In the genomic region with DNA sequence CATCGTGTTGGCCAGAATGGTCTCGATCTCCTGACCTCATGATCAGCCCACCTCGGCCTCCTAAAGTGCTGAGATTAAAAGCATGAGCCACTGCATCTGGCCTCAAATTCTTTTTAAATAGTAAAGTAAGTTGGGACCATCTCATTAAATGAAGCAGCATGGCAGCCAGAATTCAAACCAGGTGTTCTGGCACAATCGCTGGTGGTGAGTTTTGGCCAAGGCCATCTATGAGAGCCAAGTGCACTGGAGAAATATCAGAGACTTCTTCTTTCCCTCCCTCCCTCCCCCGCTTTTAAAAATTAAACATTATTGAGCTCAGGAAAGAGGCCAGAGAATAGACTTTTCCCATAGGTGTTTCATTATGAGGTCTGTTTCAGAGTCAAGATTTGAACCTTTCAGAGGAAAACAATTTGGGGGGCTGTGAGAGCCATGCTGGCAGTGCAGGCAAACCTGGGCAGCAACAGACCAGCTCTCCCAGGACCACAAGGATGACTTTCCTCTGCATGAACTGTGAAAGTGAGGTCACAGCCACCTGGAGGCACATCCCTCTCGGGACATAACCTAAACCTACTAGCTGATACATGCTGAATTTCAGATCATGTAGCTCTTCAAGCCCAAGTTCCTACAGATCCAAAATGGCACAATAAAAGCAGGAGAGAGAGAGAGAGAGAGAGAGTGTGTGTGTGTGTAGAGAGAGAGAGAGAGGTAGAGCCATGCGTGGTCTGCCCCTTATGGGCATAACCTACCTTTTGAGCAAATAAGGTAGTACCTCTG, we compare ENCODE assay signal across 18 cellular contexts.
DNase-seq lines count a peak whose midpoint lies in the region; TF ChIP-seq lines count a peak whose summit lies in the region.
"Had no signal": no experiment of that assay in that cellular context is flagged by ENCODE, and none has a peak within 500 bp of the region (broad histone marks: within the 10 kb centered on the region; RNA-seq: fewer than 3 reads in every experiment).

No MANE protein-coding gene starts in this region.

- DNase-seq in NB4 (ENCODE audit: low read depth) (peak; percentile 46), Peyer's patch (no peak), T1000 (lab: John Stamatoyannopoulos, UW) (no peak)
- no peak for DNase-seq in activated CD4-positive, alpha-beta T cell treated with anti-CD3 and anti-CD28 coated beads, Interleukin-2, amount 50 U/mL, for 1 hour
- DNase-seq: activated CD4-positive, alpha-beta T cell treated with anti-CD3 and anti-CD28 coated beads for 36 hours; activated T-cell treated with anti-CD3 and anti-CD28 coated beads, Interleukin-2, amount 50 U/mL, for 24 hours; CD4-positive, CD25-positive, alpha-beta regulatory T cell; endodermal cell; HCEC 1CT; MM.1S; NCI-H1436 treated with DMSO at 0.1 percent for 48 hours; PC-9; stomach had no signal

- TF ChIP-seq CTCF in NB4 (IDR thresholded peaks at IDR 0.05; ENCODE audit: low read depth, low read length) (no peak), Peyer's patch (IDR thresholded peaks at IDR 0.05) (no peak)

- H3K4me2 ChIP-seq in BLaER1 treated with 17β-estradiol and CSF1 and Interleukin-3, amounts not matched to agents 10 nM and 100 nM: peak overlapping the region in 9 of 11 experiments; percentile 15 to 94 (median 68); a peak in 14 of 22 replicates
- H3K4me2 ChIP-seq: PC-9 had no signal

- no peaks in the 10 kb centered on the region for H3K9me3 ChIP-seq in BLaER1 treated with 17β-estradiol and CSF1 and Interleukin-3, amounts not matched to agents 10 nM and 100 nM (replicated peaks in 1 of 11)
- H3K9me3 ChIP-seq in esophagus (ENCODE audit: control insufficient read depth in 2 of 2, insufficient read depth in 1 of 2, low read depth in 1 of 2, low read length in 1 of 2) (no peaks in the 10 kb centered on the region), subcutaneous abdominal adipose tissue (ENCODE audit: control insufficient read depth in 5 of 5, low read length in 5 of 5) (no peaks in the 10 kb centered on the region), Peyer's patch (no peaks in the 10 kb centered on the region)
- H3K9me3 ChIP-seq: stomach had no signal

- H3K9ac ChIP-seq in BLaER1 treated with 17β-estradiol and CSF1 and Interleukin-3, amounts not matched to agents 10 nM and 100 nM: no peak overlapping the region
- no peak overlapping the region for H3K9ac ChIP-seq in subcutaneous abdominal adipose tissue (ENCODE audit: low read length in 5 of 5)

- peaks cover 0 to 48% (median 13%) of the 10 kb centered on the region in 11 experiments; a peak in 17 of 22 replicates for H3K36me3 ChIP-seq in BLaER1 treated with 17β-estradiol and CSF1 and Interleukin-3, amounts not matched to agents 10 nM and 100 nM
- H3K36me3 ChIP-seq in esophagus (ENCODE audit: control insufficient read depth in 2 of 2, insufficient read depth in 2 of 2, low read length in 1 of 2): peaks cover 12 to 22% of the 10 kb centered on the region in 2 donors
- H3K36me3 ChIP-seq in subcutaneous abdominal adipose tissue (ENCODE audit: control insufficient read depth in 5 of 5, insufficient read depth in 5 of 5, low read length in 5 of 5): peaks cover 12 to 74% (median 57%) of the 10 kb centered on the region in 5 donors
- peaks cover 0 to 41% (median 0%) of the 10 kb centered on the region in 3 donors for H3K36me3 ChIP-seq in Peyer's patch

- H3K27ac ChIP-seq in BLaER1 treated with 17β-estradiol and CSF1 and Interleukin-3, amounts not matched to agents 10 nM and 100 nM: no peak overlapping the region
- H3K27ac ChIP-seq in esophagus (ENCODE audit: low read depth in 2 of 2, low read length in 1 of 2) (peak overlapping the region; percentile 45 to 48), subcutaneous abdominal adipose tissue (ENCODE audit: low read depth, low read length) (peak overlapping the region; percentile 2), Peyer's patch (peak overlapping the region in 1 of 4 donors; percentile 2)
- H3K27ac ChIP-seq: cardiac muscle cell, PC-9 had no signal

- no peaks in the 10 kb centered on the region for H3K27me3 ChIP-seq in BLaER1 treated with 17β-estradiol and CSF1 and Interleukin-3, amounts not matched to agents 10 nM and 100 nM
- H3K27me3 ChIP-seq in esophagus (ENCODE audit: control insufficient read depth in 1 of 2, insufficient read depth in 2 of 2, low read length in 2 of 2): no peaks in the 10 kb centered on the region
- H3K27me3 ChIP-seq in subcutaneous abdominal adipose tissue (ENCODE audit: control insufficient read depth in 5 of 5, insufficient read depth in 4 of 5, low read length in 5 of 5): no peaks in the 10 kb centered on the region
- H3K27me3 ChIP-seq in Peyer's patch: no peaks in the 10 kb centered on the region
- H3K27me3 ChIP-seq: cardiac muscle cell, stomach had no signal

- TF ChIP-seq POLR2A in NB4 (IDR thresholded peaks at IDR 0.05; ENCODE audit: extremely low read depth, insufficient read length) (no peak), Peyer's patch (IDR thresholded peaks at IDR 0.05) (no peak)

- no peak overlapping the region for H3K4me3 ChIP-seq in BLaER1 treated with 17β-estradiol and CSF1 and Interleukin-3, amounts not matched to agents 10 nM and 100 nM
- H3K4me3 ChIP-seq in NB4 (ENCODE audit: low read depth, low read length): peak overlapping the region; percentile 59
- no peak overlapping the region for H3K4me3 ChIP-seq in esophagus (ENCODE audit: low read depth in 1 of 2, low read length in 2 of 2)
- H3K4me3 ChIP-seq in subcutaneous abdominal adipose tissue (ENCODE audit: low read depth in 1 of 5, low read length in 5 of 5): no peak overlapping the region
- no peak overlapping the region for H3K4me3 ChIP-seq in Peyer's patch
- H3K4me3 ChIP-seq: cardiac muscle cell, coronary artery, PC-9, stomach had no signal

- H3K4me1 ChIP-seq in BLaER1 treated with 17β-estradiol and CSF1 and Interleukin-3, amounts not matched to agents 10 nM and 100 nM: peaks cover 34 to 89% (median 70%) of the 10 kb centered on the region in 10 experiments
- H3K4me1 ChIP-seq in esophagus (ENCODE audit: control insufficient read depth in 2 of 2, insufficient read depth in 2 of 2, low read length in 1 of 2) (peaks cover 2 to 5% of the 10 kb centered on the region in 2 donors), subcutaneous abdominal adipose tissue (ENCODE audit: control insufficient read depth in 5 of 5, insufficient read depth in 5 of 5, low read length in 5 of 5) (peaks cover 3 to 54% (median 39%) of the 10 kb centered on the region in 5 donors), Peyer's patch (peaks cover 0 to 8% (median 0%) of the 10 kb centered on the region in 4 donors)

- 84 to 88% methylated on average over 7 of the region's 7 CpGs for WGBS in esophagus, 2 donors

- H4K20me1 ChIP-seq in BLaER1 treated with 17β-estradiol and CSF1 and Interleukin-3, amounts not matched to agents 10 nM and 100 nM: no peaks in the 10 kb centered on the region

Comparison
In these comparisons a context has a peak if more than half of its experiments do, and no peak if none do; other contexts are left out.
1. H3K27ac ChIP-seq: peak in esophagus (2 of 2) and subcutaneous abdominal adipose tissue (single experiment); none in BLaER1 treated with 17β-estradiol and CSF1 and Interleukin-3, amounts not matched to agents 10 nM and 100 nM (0 of 11).